ENCODE assay signal across 3 cellular contexts in the genomic region with DNA sequence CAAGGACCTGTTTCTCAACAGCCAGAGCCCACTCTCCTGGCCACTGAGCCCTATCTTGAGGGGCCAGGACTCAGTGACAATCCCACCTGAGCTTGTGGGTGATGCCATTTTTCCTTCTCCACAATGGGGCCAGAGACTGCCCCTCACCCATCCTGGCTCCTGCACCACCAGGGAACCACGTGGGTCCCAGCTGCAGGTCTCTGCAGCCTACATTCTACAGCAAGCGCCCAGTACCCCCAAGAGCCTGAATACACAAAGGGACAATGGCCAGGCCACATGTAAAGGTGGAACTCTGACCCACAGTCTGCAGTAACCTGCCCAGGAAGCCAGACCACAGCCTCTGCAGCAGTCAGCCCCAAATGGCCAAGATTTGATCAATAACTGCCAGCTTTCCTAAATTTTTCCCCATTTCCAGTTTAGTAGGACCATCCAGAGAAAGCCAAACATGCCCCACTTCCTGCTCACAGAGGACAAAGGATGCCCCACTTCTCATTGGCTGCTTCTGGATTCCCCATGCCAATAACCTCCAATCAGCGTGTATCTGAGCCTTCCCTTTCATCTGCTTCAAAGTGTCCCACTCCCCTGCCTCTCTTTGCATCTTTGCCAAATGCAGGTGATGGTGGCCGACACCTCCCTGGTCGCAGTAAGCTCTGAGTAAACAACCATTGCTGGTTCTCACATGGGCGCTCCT.
TF ChIP-seq lines count a peak whose summit lies in the region.

No MANE protein-coding gene starts in this region.

TF ChIP-seq in GM12891, 5 proteins besides CTCF, POLR2A, EP300 and RAD21:
- TF ChIP-seq POU2F2 (IDR thresholded peaks at IDR 0.05; ENCODE audit: low read depth, low read length) = no peak
- TF ChIP-seq POLR2AphosphoS5 (IDR thresholded peaks at IDR 0.05; ENCODE audit: low read depth, low read length) = no peak
- no peak for TF ChIP-seq TAF1 (IDR thresholded peaks at IDR 0.05; ENCODE audit: low read depth, low read length)
- TF ChIP-seq PAX5 (IDR thresholded peaks at IDR 0.05; ENCODE audit: insufficient read depth, low read length, severe bottlenecking) = no peak
- TF ChIP-seq SPI1 (IDR thresholded peaks at IDR 0.05; ENCODE audit: low read depth, low read length) = no peak

TF ChIP-seq in K562, 482 proteins besides CTCF, POLR2A, EP300 and RAD21:
- TF ChIP-seq EWSR1 (IDR thresholded peaks at IDR 0.05; ENCODE audit: borderline replicate concordance, low read depth, partially characterized antibody) (no peak), PYGO2 (tag; IDR thresholded peaks at IDR 0.05) (no peak), NFYB (IDR thresholded peaks at IDR 0.05; ENCODE audit: extremely low read depth, insufficient read length) (peak; percentile 56)

TF ChIP-seq in HepG2, 621 proteins besides CTCF, POLR2A, EP300 and RAD21:
- TF ChIP-seq RXRA (CRISPR knock-in tag; IDR thresholded peaks at IDR 0.05) (peak; percentile 31; the same call in 1 of the 2 replicates), NFYB (CRISPR knock-in tag; IDR thresholded peaks at IDR 0.05) (peak; percentile 51), HOXA5 (CRISPR knock-in tag; IDR thresholded peaks at IDR 0.05) (no peak), ZNF234 (CRISPR knock-in tag; conservative IDR thresholded peaks at IDR 0.05) (no peak), DMAP1 (CRISPR knock-in tag; IDR thresholded peaks at IDR 0.05) (peak; percentile 20; the same call in 1 of the 2 replicates), HNF4G (IDR thresholded peaks at IDR 0.05; ENCODE audit: borderline replicate concordance, low read depth, low read length) (peak; percentile 23; the same call in 1 of the 2 replicates), HNF4G (CRISPR knock-in tag; IDR thresholded peaks at IDR 0.05; ENCODE audit: borderline replicate concordance, low read depth) (no peak), TBX2 (CRISPR knock-in tag; IDR thresholded peaks at IDR 0.05; ENCODE audit: borderline replicate concordance) (peak; percentile 28; the same call in 1 of the 2 replicates), LCORL (IDR thresholded peaks at IDR 0.05) (no peak), LCORL (CRISPR knock-in tag; IDR thresholded peaks at IDR 0.05) (no peak; the same call in 1 of the 2 replicates), KDM5B (CRISPR knock-in tag; IDR thresholded peaks at IDR 0.05; ENCODE audit: borderline replicate concordance) (no peak), SOX5 (CRISPR knock-in tag; IDR thresholded peaks at IDR 0.05; ENCODE audit: borderline replicate concordance) (peak; percentile 32; the same call in 1 of the 2 replicates), ZNF572 (CRISPR knock-in tag; IDR thresholded peaks at IDR 0.05) (0 out of 2 replicates have a peak, but pooled peaks have one; percentile 29)
- TF ChIP-seq, protein P1, sequence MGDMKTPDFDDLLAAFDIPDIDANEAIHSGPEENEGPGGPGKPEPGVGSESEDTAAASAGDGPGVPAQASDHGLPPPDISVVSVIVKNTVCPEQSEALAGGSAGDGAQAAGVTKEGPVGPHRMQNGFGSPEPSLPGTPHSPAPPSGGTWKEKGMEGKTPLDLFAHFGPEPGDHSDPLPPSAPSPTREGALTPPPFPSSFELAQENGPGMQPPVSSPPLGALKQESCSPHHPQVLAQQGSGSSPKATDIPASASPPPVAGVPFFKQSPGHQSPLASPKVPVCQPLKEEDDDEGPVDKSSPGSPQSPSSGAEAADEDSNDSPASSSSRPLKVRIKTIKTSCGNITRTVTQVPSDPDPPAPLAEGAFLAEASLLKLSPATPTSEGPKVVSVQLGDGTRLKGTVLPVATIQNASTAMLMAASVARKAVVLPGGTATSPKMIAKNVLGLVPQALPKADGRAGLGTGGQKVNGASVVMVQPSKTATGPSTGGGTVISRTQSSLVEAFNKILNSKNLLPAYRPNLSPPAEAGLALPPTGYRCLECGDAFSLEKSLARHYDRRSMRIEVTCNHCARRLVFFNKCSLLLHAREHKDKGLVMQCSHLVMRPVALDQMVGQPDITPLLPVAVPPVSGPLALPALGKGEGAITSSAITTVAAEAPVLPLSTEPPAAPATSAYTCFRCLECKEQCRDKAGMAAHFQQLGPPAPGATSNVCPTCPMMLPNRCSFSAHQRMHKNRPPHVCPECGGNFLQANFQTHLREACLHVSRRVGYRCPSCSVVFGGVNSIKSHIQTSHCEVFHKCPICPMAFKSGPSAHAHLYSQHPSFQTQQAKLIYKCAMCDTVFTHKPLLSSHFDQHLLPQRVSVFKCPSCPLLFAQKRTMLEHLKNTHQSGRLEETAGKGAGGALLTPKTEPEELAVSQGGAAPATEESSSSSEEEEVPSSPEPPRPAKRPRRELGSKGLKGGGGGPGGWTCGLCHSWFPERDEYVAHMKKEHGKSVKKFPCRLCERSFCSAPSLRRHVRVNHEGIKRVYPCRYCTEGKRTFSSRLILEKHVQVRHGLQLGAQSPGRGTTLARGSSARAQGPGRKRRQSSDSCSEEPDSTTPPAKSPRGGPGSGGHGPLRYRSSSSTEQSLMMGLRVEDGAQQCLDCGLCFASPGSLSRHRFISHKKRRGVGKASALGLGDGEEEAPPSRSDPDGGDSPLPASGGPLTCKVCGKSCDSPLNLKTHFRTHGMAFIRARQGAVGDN (CRISPR knock-in tag; IDR thresholded peaks at IDR 0.05) = peak; percentile 70
- TF ChIP-seq, protein P2, sequence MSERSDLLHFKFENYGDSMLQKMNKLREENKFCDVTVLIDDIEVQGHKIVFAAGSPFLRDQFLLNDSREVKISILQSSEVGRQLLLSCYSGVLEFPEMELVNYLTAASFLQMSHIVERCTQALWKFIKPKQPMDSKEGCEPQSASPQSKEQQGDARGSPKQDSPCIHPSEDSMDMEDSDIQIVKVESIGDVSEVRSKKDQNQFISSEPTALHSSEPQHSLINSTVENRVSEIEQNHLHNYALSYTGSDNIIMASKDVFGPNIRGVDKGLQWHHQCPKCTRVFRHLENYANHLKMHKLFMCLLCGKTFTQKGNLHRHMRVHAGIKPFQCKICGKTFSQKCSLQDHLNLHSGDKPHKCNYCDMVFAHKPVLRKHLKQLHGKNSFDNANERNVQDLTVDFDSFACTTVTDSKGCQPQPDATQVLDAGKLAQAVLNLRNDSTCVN (CRISPR knock-in tag; IDR thresholded peaks at IDR 0.05; ENCODE audit: borderline replicate concordance) = peak; percentile 19; the same call in 1 of the 2 replicates
- TF ChIP-seq, protein P3, sequence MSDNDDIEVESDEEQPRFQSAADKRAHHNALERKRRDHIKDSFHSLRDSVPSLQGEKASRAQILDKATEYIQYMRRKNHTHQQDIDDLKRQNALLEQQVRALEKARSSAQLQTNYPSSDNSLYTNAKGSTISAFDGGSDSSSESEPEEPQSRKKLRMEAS (IDR thresholded peaks at IDR 0.05) = peak; percentile 55
- TF ChIP-seq, protein P4, sequence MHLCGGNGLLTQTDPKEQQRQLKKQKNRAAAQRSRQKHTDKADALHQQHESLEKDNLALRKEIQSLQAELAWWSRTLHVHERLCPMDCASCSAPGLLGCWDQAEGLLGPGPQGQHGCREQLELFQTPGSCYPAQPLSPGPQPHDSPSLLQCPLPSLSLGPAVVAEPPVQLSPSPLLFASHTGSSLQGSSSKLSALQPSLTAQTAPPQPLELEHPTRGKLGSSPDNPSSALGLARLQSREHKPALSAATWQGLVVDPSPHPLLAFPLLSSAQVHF (CRISPR knock-in tag; IDR thresholded peaks at IDR 0.05) = 0 out of 2 replicates have a peak, but pooled peaks have one; percentile 22
- TF ChIP-seq, protein P5, sequence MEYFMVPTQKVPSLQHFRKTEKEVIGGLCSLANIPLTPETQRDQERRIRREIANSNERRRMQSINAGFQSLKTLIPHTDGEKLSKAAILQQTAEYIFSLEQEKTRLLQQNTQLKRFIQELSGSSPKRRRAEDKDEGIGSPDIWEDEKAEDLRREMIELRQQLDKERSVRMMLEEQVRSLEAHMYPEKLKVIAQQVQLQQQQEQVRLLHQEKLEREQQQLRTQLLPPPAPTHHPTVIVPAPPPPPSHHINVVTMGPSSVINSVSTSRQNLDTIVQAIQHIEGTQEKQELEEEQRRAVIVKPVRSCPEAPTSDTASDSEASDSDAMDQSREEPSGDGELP (IDR thresholded peaks at IDR 0.05; ENCODE audit: borderline replicate concordance, low read depth) = 0 out of 2 replicates have a peak, but pooled peaks have one; percentile 17
- TF ChIP-seq, protein P6, sequence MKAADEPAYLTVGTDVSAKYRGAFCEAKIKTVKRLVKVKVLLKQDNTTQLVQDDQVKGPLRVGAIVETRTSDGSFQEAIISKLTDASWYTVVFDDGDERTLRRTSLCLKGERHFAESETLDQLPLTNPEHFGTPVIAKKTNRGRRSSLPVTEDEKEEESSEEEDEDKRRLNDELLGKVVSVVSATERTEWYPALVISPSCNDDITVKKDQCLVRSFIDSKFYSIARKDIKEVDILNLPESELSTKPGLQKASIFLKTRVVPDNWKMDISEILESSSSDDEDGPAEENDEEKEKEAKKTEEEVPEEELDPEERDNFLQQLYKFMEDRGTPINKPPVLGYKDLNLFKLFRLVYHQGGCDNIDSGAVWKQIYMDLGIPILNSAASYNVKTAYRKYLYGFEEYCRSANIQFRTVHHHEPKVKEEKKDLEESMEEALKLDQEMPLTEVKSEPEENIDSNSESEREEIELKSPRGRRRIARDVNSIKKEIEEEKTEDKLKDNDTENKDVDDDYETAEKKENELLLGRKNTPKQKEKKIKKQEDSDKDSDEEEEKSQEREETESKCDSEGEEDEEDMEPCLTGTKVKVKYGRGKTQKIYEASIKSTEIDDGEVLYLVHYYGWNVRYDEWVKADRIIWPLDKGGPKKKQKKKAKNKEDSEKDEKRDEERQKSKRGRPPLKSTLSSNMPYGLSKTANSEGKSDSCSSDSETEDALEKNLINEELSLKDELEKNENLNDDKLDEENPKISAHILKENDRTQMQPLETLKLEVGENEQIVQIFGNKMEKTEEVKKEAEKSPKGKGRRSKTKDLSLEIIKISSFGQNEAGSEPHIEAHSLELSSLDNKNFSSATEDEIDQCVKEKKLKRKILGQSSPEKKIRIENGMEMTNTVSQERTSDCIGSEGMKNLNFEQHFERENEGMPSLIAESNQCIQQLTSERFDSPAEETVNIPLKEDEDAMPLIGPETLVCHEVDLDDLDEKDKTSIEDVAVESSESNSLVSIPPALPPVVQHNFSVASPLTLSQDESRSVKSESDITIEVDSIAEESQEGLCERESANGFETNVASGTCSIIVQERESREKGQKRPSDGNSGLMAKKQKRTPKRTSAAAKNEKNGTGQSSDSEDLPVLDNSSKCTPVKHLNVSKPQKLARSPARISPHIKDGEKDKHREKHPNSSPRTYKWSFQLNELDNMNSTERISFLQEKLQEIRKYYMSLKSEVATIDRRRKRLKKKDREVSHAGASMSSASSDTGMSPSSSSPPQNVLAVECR (CRISPR knock-in tag; IDR thresholded peaks at IDR 0.05; ENCODE audit: borderline replicate concordance) = 0 out of 2 replicates have a peak, but pooled peaks have one; percentile 26
TF ChIP-seq in HepG2: peak in this region for 13.
